Comparison of ENCODE assay signal across 21 cellular contexts in genomic region chr15:50523736-50524318, GRCh38. TPM values are rescaled to one million over a fixed set of nuclear protein-coding genes. Genes with fewer than 3 reads are reported as not detected.
"Had no signal": no experiment of that assay in that cellular context is flagged by ENCODE, and none has a peak within 500 bp of the region (broad histone marks: within the 10 kb centered on the region; RNA-seq: fewer than 3 reads in every experiment).

No MANE protein-coding gene starts in this region.

- H3K27me3 Mint-ChIP-seq: activated CD4-positive, alpha-beta T cell treated with anti-CD3 and anti-CD28 coated beads, Interleukin-2, amount 10 ng/mL, durations not matched to agents 7 days and 5 days; activated T-cell treated with anti-CD3 and anti-CD28 coated beads, Interleukin-2, amount 50 U/mL, for 24 hours; brain; stimulated activated naive CD8-positive, alpha-beta T cell treated with anti-CD3 and anti-CD28 coated beads, Interleukin-15, Interleukin-2, amounts not matched to agents 100 ng/mL and 50 ng/mL, for 24 hours; type B pancreatic cell had no signal

- ATAC-seq: activated CD8-positive, alpha-beta T cell treated with anti-CD3 and anti-CD28 coated beads, Interleukin-2, amount 10 ng/mL, durations not matched to agents 7 days and 5 days had no signal

- H3K4me3 ChIP-seq: prostate gland, right atrium auricular region, SK-N-MC had no signal

- H3K4me1 Mint-ChIP-seq: activated CD4-positive, alpha-beta T cell treated with anti-CD3 and anti-CD28 coated beads, Interleukin-2, amount 10 ng/mL, durations not matched to agents 7 days and 5 days; brain; neural crest cell had no signal

- H3K36me3 ChIP-seq: prostate gland, right atrium auricular region had no signal

- H3K27me3 ChIP-seq: right atrium auricular region had no signal

- DNase-seq: activated CD4-positive, alpha-beta T cell treated with anti-CD3 and anti-CD28 coated beads, Interleukin-2, amount 10 ng/mL, durations not matched to agents 7 days and 5 days; activated CD4-positive, CD25-positive, alpha-beta regulatory T cell; activated CD8-positive, alpha-beta T cell treated with anti-CD3 and anti-CD28 coated beads, Interleukin-2, amount 10 ng/mL, durations not matched to agents 7 days and 5 days; activated naive CD4-positive, alpha-beta T cell treated with anti-CD3 and anti-CD28 coated beads for 36 hours; activated T-cell treated with anti-CD3 and anti-CD28 coated beads, Interleukin-2, amount 50 U/mL, for 24 hours; anterior cingulate cortex; central memory CD4-positive, alpha-beta T cell; head of caudate nucleus had no signal

- H3K4me1 ChIP-seq: right atrium auricular region had no signal

- FAIRE-seq: colon, frontal cortex, keratinocyte had no signal

- H3K27ac ChIP-seq: prostate gland, right atrium auricular region, SK-N-MC had no signal

- H3K9me3 Mint-ChIP-seq: activated CD4-positive, alpha-beta T cell treated with anti-CD3 and anti-CD28 coated beads, Interleukin-2, amount 10 ng/mL, durations not matched to agents 7 days and 5 days; activated naive CD4-positive, alpha-beta T cell treated with anti-CD3 and anti-CD28 coated beads for 36 hours; activated T-cell treated with anti-CD3 and anti-CD28 coated beads, Interleukin-2, amount 50 U/mL, for 24 hours; stimulated activated naive CD8-positive, alpha-beta T cell treated with anti-CD3 and anti-CD28 coated beads, Interleukin-15, Interleukin-2, amounts not matched to agents 100 ng/mL and 50 ng/mL, for 24 hours had no signal

- H3K36me3 Mint-ChIP-seq: type B pancreatic cell had no signal

- H3K4me3 Mint-ChIP-seq: activated CD4-positive, alpha-beta T cell treated with anti-CD3 and anti-CD28 coated beads, Interleukin-2, amount 10 ng/mL, durations not matched to agents 7 days and 5 days; activated CD8-positive, alpha-beta T cell treated with anti-CD3 and anti-CD28 coated beads, Interleukin-2, amount 10 ng/mL, durations not matched to agents 7 days and 5 days; activated naive CD4-positive, alpha-beta T cell treated with anti-CD3 and anti-CD28 coated beads for 36 hours; activated T-cell treated with anti-CD3 and anti-CD28 coated beads, Interleukin-2, amount 50 U/mL, for 24 hours; neural crest cell; stimulated activated naive CD8-positive, alpha-beta T cell treated with anti-CD3 and anti-CD28 coated beads, Interleukin-15, Interleukin-2, amounts not matched to agents 100 ng/mL and 50 ng/mL, for 24 hours; type B pancreatic cell had no signal

- H3K9me3 ChIP-seq: prostate gland, right atrium auricular region had no signal

RNA-seq across cellular contexts. Expression of gene USP50, which starts 22.6 kb away (rescaled TPM):
- total RNA-seq: activated CD4-positive, alpha-beta T cell treated with anti-CD3 and anti-CD28 coated beads, Interleukin-2, amount 10 ng/mL, durations not matched to agents 7 days and 5 days; activated CD8-positive, alpha-beta T cell treated with anti-CD3 and anti-CD28 coated beads, Interleukin-2, amount 10 ng/mL, durations not matched to agents 7 days and 5 days; activated naive CD4-positive, alpha-beta T cell treated with anti-CD3 and anti-CD28 coated beads for 36 hours; myocyte; right atrium auricular region; skeletal muscle tissue had no signal
- polyA plus RNA-seq: esophagus, keratinocyte had no signal
